In genomic region chr9:107131108-107131799, GRCh38 we compare ENCODE assay signal across 11 cellular contexts.
DNase-seq lines count a peak whose midpoint lies in the region; ATAC-seq and TF ChIP-seq lines count a peak whose summit lies in the region.
"Had no signal": no experiment of that assay in that cellular context is flagged by ENCODE, and none has a peak within 500 bp of the region (broad histone marks: within the 10 kb centered on the region; RNA-seq: fewer than 3 reads in every experiment).

No MANE protein-coding gene starts in this region.

- H3K27me3 Mint-ChIP-seq in type B pancreatic cell, result peaks cover 3% of the 10 kb centered on the region
- H3K27me3 Mint-ChIP-seq in activated CD4-positive, alpha-beta T cell treated with anti-CD3 and anti-CD28 coated beads, Interleukin-2, amount 10 ng/mL, durations not matched to agents 7 days and 5 days, result peaks cover 4% of the 10 kb centered on the region

- H3K4me3 Mint-ChIP-seq in type B pancreatic cell, result no peak overlapping the region
- H3K4me3 Mint-ChIP-seq in activated CD4-positive, alpha-beta T cell treated with anti-CD3 and anti-CD28 coated beads, Interleukin-2, amount 10 ng/mL, durations not matched to agents 7 days and 5 days, result no peak overlapping the region
- H3K4me3 Mint-ChIP-seq: activated CD4-positive, alpha-beta memory T cell treated with anti-CD3 and anti-CD28 coated beads for 36 hours; activated naive CD4-positive, alpha-beta T cell treated with anti-CD3 and anti-CD28 coated beads, Interleukin-2, amount 50 U/mL, for 24 hours; T-cell had no signal

- CTCF ChIA-PET in activated CD4-positive, alpha-beta T cell treated with anti-CD3 and anti-CD28 coated beads, Interleukin-2, amount 10 ng/mL, durations not matched to agents 7 days and 5 days (lab: Charles Lee), result no interaction called here

- intact Hi-C loops in head of caudate nucleus (cut with DNase I), result no loop called here

- ATAC-seq in HG03520 (IDR thresholded peaks at IDR 0.05; ENCODE audit: unreplicated experiment), result no peak
- ATAC-seq: T-cell had no signal

- POLR2A ChIA-PET in activated CD4-positive, alpha-beta T cell treated with anti-CD3 and anti-CD28 coated beads, Interleukin-2, amount 10 ng/mL, durations not matched to agents 7 days and 5 days (lab: Charles Lee), result no interaction called here

- no peaks in the 10 kb centered on the region for H3K36me3 Mint-ChIP-seq in type B pancreatic cell
- H3K36me3 Mint-ChIP-seq in activated CD4-positive, alpha-beta T cell treated with anti-CD3 and anti-CD28 coated beads, Interleukin-2, amount 10 ng/mL, durations not matched to agents 7 days and 5 days (ENCODE audit: low read depth), result no peaks in the 10 kb centered on the region
- H3K36me3 Mint-ChIP-seq: activated CD4-positive, alpha-beta memory T cell treated with anti-CD3 and anti-CD28 coated beads for 36 hours; activated naive CD4-positive, alpha-beta T cell treated with anti-CD3 and anti-CD28 coated beads, Interleukin-2, amount 50 U/mL, for 24 hours; T-cell had no signal

- H3K27ac Mint-ChIP-seq in type B pancreatic cell, result peak overlapping the region; percentile 61
- H3K27ac Mint-ChIP-seq in activated CD4-positive, alpha-beta T cell treated with anti-CD3 and anti-CD28 coated beads, Interleukin-2, amount 10 ng/mL, durations not matched to agents 7 days and 5 days, result no peak overlapping the region
- H3K27ac Mint-ChIP-seq: activated CD4-positive, alpha-beta memory T cell treated with anti-CD3 and anti-CD28 coated beads for 36 hours; activated naive CD4-positive, alpha-beta T cell treated with anti-CD3 and anti-CD28 coated beads, Interleukin-2, amount 50 U/mL, for 24 hours; T-cell had no signal

- H3K4me1 Mint-ChIP-seq in type B pancreatic cell (ENCODE audit: unreplicated experiment), result peaks cover 6% of the 10 kb centered on the region
- H3K4me1 Mint-ChIP-seq in activated CD4-positive, alpha-beta T cell treated with anti-CD3 and anti-CD28 coated beads, Interleukin-2, amount 10 ng/mL, durations not matched to agents 7 days and 5 days, result no peaks in the 10 kb centered on the region
- H3K4me1 Mint-ChIP-seq: activated naive CD4-positive, alpha-beta T cell treated with anti-CD3 and anti-CD28 coated beads, Interleukin-2, amount 50 U/mL, for 24 hours; T-cell had no signal

- peak; percentile 6 for DNase-seq in SIG-M5 treated with dmso at 0.1 percent for 504 hours (lab: John Stamatoyannopoulos, UW; ENCODE audit: unreplicated experiment)
- no peak for DNase-seq in SIG-M5 (lab: John Stamatoyannopoulos, UW)
- peak; percentile 72 for DNase-seq in NCI-H345 (lab: John Stamatoyannopoulos, UW)
- peak in 24 of 42 donors; percentile 12 to 61 (median 28) for DNase-seq in head of caudate nucleus
- DNase-seq in type B pancreatic cell (ENCODE audit: extremely low spot score, unreplicated experiment), result no peak
- no peak for DNase-seq in activated CD4-positive, alpha-beta T cell treated with anti-CD3 and anti-CD28 coated beads, Interleukin-2, amount 10 ng/mL, durations not matched to agents 7 days and 5 days
- DNase-seq in activated CD4-positive, alpha-beta T cell treated with anti-CD3 and anti-CD28 coated beads, Interleukin-2, amount 50 U/mL, for 4 hours, result no peak
- DNase-seq: activated CD4-positive, alpha-beta memory T cell treated with anti-CD3 and anti-CD28 coated beads for 36 hours; T-cell had no signal

- TF ChIP-seq CTCF in type B pancreatic cell (conservative IDR thresholded peaks at IDR 0.05), result no peak

- no peaks in the 10 kb centered on the region for H3K9me3 Mint-ChIP-seq in type B pancreatic cell
- no peaks in the 10 kb centered on the region for H3K9me3 Mint-ChIP-seq in activated CD4-positive, alpha-beta T cell treated with anti-CD3 and anti-CD28 coated beads, Interleukin-2, amount 10 ng/mL, durations not matched to agents 7 days and 5 days
- H3K9me3 Mint-ChIP-seq: activated CD4-positive, alpha-beta memory T cell treated with anti-CD3 and anti-CD28 coated beads for 36 hours; activated naive CD4-positive, alpha-beta T cell treated with anti-CD3 and anti-CD28 coated beads, Interleukin-2, amount 50 U/mL, for 24 hours; T-cell had no signal

Comparison
In these comparisons a context has a peak if more than half of its experiments do, and no peak if none do; other contexts are left out.
1. DNase-seq: peak in SIG-M5 treated with dmso at 0.1 percent for 504 hours (single experiment), NCI-H345 (single experiment) and head of caudate nucleus (24 of 42); none in SIG-M5 (single experiment), type B pancreatic cell (single experiment), activated CD4-positive, alpha-beta T cell treated with anti-CD3 and anti-CD28 coated beads, Interleukin-2, amount 10 ng/mL, durations not matched to agents 7 days and 5 days (single experiment) and activated CD4-positive, alpha-beta T cell treated with anti-CD3 and anti-CD28 coated beads, Interleukin-2, amount 50 U/mL, for 4 hours (0 of 2).